Comparison of ENCODE assay signal across 25 cellular contexts in the genomic region with DNA sequence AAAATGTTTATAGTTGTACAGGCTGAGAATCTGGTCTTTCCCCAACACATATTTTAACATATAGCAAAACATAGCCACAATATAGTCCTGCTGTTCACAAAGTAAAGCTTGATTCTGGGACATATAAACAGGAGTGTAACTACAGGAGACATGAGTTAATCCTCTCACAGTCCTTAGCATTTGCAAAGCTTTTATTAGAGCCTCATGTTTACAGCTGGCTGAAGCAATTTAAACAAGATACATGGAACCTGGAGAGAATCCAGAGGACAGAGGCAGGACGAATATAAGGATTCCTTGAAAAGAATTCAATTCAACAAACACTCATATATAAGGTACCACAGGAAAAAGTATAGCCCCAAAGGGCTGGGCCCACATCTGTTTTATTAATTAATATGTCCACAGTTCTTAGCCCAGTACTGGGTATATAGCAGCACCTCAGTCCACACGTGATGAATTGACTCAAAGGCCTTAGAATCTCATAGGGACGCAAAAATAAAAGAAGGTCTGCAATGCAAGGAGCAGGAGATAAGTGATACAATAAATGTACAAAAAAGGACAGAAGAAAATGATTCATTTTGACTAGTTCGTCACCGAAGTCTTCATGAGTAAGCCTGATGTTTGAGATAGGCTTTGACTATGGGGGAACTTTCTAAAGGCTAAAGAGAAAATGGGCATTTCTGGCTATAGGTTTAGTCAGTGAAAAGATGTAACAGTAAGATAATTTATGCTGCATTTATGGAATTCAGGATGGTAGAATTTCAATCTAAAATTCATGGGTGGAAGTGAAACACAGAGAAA.
DNase-seq lines count a peak whose midpoint lies in the region; ATAC-seq, FAIRE-seq and TF ChIP-seq lines count a peak whose summit lies in the region.
"Had no signal": no experiment of that assay in that cellular context is flagged by ENCODE, and none has a peak within 500 bp of the region (broad histone marks: within the 10 kb centered on the region; RNA-seq: fewer than 3 reads in every experiment).

No MANE protein-coding gene starts in this region.

- POLR2A ChIA-PET in PC-3 (lab: Charles Lee; ENCODE audit: unreplicated experiment), result no interaction called here

- H3K4me1 Mint-ChIP-seq in chondrocyte (ENCODE audit: low read depth) (peaks cover 51% of the 10 kb centered on the region), neural progenitor cell (peaks cover 20% of the 10 kb centered on the region)
- H3K4me1 Mint-ChIP-seq: activated naive CD8-positive, alpha-beta T cell treated with anti-CD3 and anti-CD28 coated beads, Interleukin-2, amount 50 U/mL, for 24 hours; IgD-negative memory B cell had no signal

- WGBS in gastroesophageal sphincter (ENCODE audit: low coverage in 1 of 2), 2 donors, result 22 to 44% methylated on average over 5 of the region's 5 CpGs

- H2AFZ ChIP-seq in PC-3 (ENCODE audit: low read length) (no peak overlapping the region), neural progenitor cell (replicated peaks) (peak overlapping the region; percentile 47)

- intact Hi-C loops in PC-3 (cut with micrococcal nuclease), result loop anchor here (5.0 kb wide), 3 partner anchors 239 to 309 kb away; no protein-coding TSS in a partner anchor

- H3K36me3 ChIP-seq in PC-3 (ENCODE audit: low read depth, low read length), result no peaks in the 10 kb centered on the region
- no peaks in the 10 kb centered on the region for H3K36me3 ChIP-seq in neural progenitor cell
- H3K36me3 ChIP-seq in gastroesophageal sphincter, result no peaks in the 10 kb centered on the region
- H3K36me3 ChIP-seq: prostate gland, tibial nerve, WERI-Rb-1 had no signal

- H3K9me3 ChIP-seq in PC-3 (ENCODE audit: low read length) (no peaks in the 10 kb centered on the region), neural progenitor cell (ENCODE audit: low read depth) (no peaks in the 10 kb centered on the region), gastroesophageal sphincter (no peaks in the 10 kb centered on the region)
- H3K9me3 ChIP-seq: prostate gland, tibial nerve had no signal

- H3K4me3 ChIP-seq in PC-3 (ENCODE audit: low read length) (no peak overlapping the region), neural progenitor cell (no peak overlapping the region), gastroesophageal sphincter (no peak overlapping the region)
- H3K4me3 ChIP-seq: prostate gland, skin epidermis, tibial nerve had no signal

- H3K27ac Mint-ChIP-seq in chondrocyte (ENCODE audit: unreplicated experiment) (peak overlapping the region; percentile 70), neural progenitor cell (no peak overlapping the region)
- H3K27ac Mint-ChIP-seq: activated naive CD8-positive, alpha-beta T cell treated with anti-CD3 and anti-CD28 coated beads, Interleukin-2, amount 50 U/mL, for 24 hours; IgD-negative memory B cell; nephron progenitor cell had no signal

- BruUV-seq in PC-3 (replicated peaks; lab: Mats Ljungman, UMichigan), result no TSS peak

- CTCF ChIA-PET in PC-3 (lab: Charles Lee), result no interaction called here

- no peaks in the 10 kb centered on the region for H3K36me3 Mint-ChIP-seq in chondrocyte (ENCODE audit: low read depth)
- peaks cover 2% of the 10 kb centered on the region for H3K36me3 Mint-ChIP-seq in neural progenitor cell

- H4K20me1 ChIP-seq in PC-3 (ENCODE audit: low read length) (no peaks in the 10 kb centered on the region), neural progenitor cell (ENCODE audit: low read depth) (no peaks in the 10 kb centered on the region)

- H3K27ac ChIP-seq in PC-3 (ENCODE audit: low read length), result no peak overlapping the region
- H3K27ac ChIP-seq in neural progenitor cell, result no peak overlapping the region
- H3K27ac ChIP-seq in gastroesophageal sphincter, result peak overlapping the region in 1 of 4 donors; percentile 30
- H3K27ac ChIP-seq: prostate gland, skin epidermis, tibial nerve, WERI-Rb-1 had no signal

- H3K27me3 Mint-ChIP-seq in chondrocyte (ENCODE audit: low read depth) (no peaks in the 10 kb centered on the region), neural progenitor cell (ENCODE audit: insufficient read depth, low read depth) (peaks cover 2% of the 10 kb centered on the region)
- H3K27me3 Mint-ChIP-seq: activated naive CD8-positive, alpha-beta T cell treated with anti-CD3 and anti-CD28 coated beads, Interleukin-2, amount 50 U/mL, for 24 hours; IgD-negative memory B cell had no signal

- ATAC-seq in PC-3 (no peak), HG02840 (IDR thresholded peaks at IDR 0.05; ENCODE audit: low FRiP score, unreplicated experiment) (no peak), gastroesophageal sphincter (no peak), HG03378 (IDR thresholded peaks at IDR 0.05; ENCODE audit: unreplicated experiment) (no peak)
- ATAC-seq: activated naive CD8-positive, alpha-beta T cell treated with anti-CD3 and anti-CD28 coated beads, Interleukin-2, amount 50 U/mL, for 24 hours had no signal

- TF ChIP-seq EP300 in gastroesophageal sphincter (IDR thresholded peaks at IDR 0.05), result no peak

- no peaks in the 10 kb centered on the region for H3K79me2 ChIP-seq in PC-3 (ENCODE audit: low read length)
- H3K79me2 ChIP-seq in neural progenitor cell (ENCODE audit: low read depth), result no peaks in the 10 kb centered on the region

- no peaks in the 10 kb centered on the region for H3K9me2 ChIP-seq in PC-3 (replicated peaks; ENCODE audit: low read length)

- peaks cover 14% of the 10 kb centered on the region for H3K4me1 ChIP-seq in PC-3 (ENCODE audit: insufficient read depth, low read length)
- peaks cover 20% of the 10 kb centered on the region for H3K4me1 ChIP-seq in neural progenitor cell
- H3K4me1 ChIP-seq in gastroesophageal sphincter, result peaks cover 4 to 45% (median 12%) of the 10 kb centered on the region in 3 donors
- H3K4me1 ChIP-seq: prostate gland had no signal

- TF ChIP-seq POLR2A in gastroesophageal sphincter (IDR thresholded peaks at IDR 0.05), result no peak

- H3K4me3 Mint-ChIP-seq in chondrocyte (ENCODE audit: unreplicated experiment) (no peak overlapping the region), neural progenitor cell (no peak overlapping the region)
- H3K4me3 Mint-ChIP-seq: activated naive CD8-positive, alpha-beta T cell treated with anti-CD3 and anti-CD28 coated beads, Interleukin-2, amount 50 U/mL, for 24 hours; IgD-negative memory B cell; mesothelial cell of epicardium; nephron progenitor cell had no signal

- TF ChIP-seq CTCF in PC-3 (conservative IDR thresholded peaks at IDR 0.05; ENCODE audit: low read depth, low read length) (no peak), chondrocyte (IDR thresholded peaks at IDR 0.05) (no peak), neural progenitor cell (IDR thresholded peaks at IDR 0.05) (no peak), gastroesophageal sphincter (IDR thresholded peaks at IDR 0.05) (no peak)

- H3K9me3 Mint-ChIP-seq in chondrocyte (ENCODE audit: low read depth) (no peaks in the 10 kb centered on the region), neural progenitor cell (peaks cover 2% of the 10 kb centered on the region)
- H3K9me3 Mint-ChIP-seq: activated naive CD8-positive, alpha-beta T cell treated with anti-CD3 and anti-CD28 coated beads, Interleukin-2, amount 50 U/mL, for 24 hours; IgD-negative memory B cell had no signal

- H3K9ac ChIP-seq in PC-3 (ENCODE audit: low read length), result no peak overlapping the region
- no peak overlapping the region for H3K9ac ChIP-seq in neural progenitor cell

- FAIRE-seq in GM19239 (lab: Jason Lieb, UNC), result no peak

- no peak overlapping the region for H3K4me2 ChIP-seq in PC-3 (ENCODE audit: low read length)
- H3K4me2 ChIP-seq in neural progenitor cell, result no peak overlapping the region

- DNase-seq in EL (peak; percentile 55), PC-3 (peak; percentile 11), chondrocyte (ENCODE audit: low spot score) (no peak), neural progenitor cell (ENCODE audit: low spot score) (no peak), GM19239 (ENCODE audit: insufficient read length, low spot score) (no peak)
- DNase-seq: activated CD8-positive, alpha-beta memory T cell treated with anti-CD3 and anti-CD28 coated beads, Interleukin-2, amount 50 U/mL, for 48 hours; activated effector memory CD4-positive, alpha-beta T cell treated with Interleukin-2 at 50 U/mL for 16 hours; activated naive CD8-positive, alpha-beta T cell treated with anti-CD3 and anti-CD28 coated beads, Interleukin-2, amount 50 U/mL, for 24 hours; DND-41; MM.1S; NCI-H1436 treated with DMSO at 0.1 percent for 48 hours; nephron progenitor cell; OCI-M1; SHP77 treated with DMSO at 0.1 percent for 48 hours; stimulated activated CD4-positive, alpha-beta T cell treated with anti-CD3 and anti-CD28 coated beads, Interleukin-2, amount 100 ng/mL, for 48 hours; stimulated activated naive CD4-positive, alpha-beta T cell treated with Interleukin-2 at 50 U/mL for 16 hours; WERI-Rb-1 had no signal

- no peaks in the 10 kb centered on the region for H3K27me3 ChIP-seq in PC-3 (ENCODE audit: low read length)
- no peaks in the 10 kb centered on the region for H3K27me3 ChIP-seq in neural progenitor cell
- no peaks in the 10 kb centered on the region for H3K27me3 ChIP-seq in gastroesophageal sphincter
- H3K27me3 ChIP-seq: tibial nerve had no signal

- no peaks in the 10 kb centered on the region for H3F3A ChIP-seq in PC-3 (ENCODE audit: low read length, unreplicated experiment)
- H3F3A ChIP-seq in neural progenitor cell (ENCODE audit: low read depth), result no peaks in the 10 kb centered on the region

Comparison
In these comparisons a context has a peak if more than half of its experiments do, and no peak if none do; other contexts are left out.
1. DNase-seq: peak in EL (single experiment) and PC-3 (single experiment); none in chondrocyte (single experiment), neural progenitor cell (single experiment) and GM19239 (single experiment).